In the genomic region with DNA sequence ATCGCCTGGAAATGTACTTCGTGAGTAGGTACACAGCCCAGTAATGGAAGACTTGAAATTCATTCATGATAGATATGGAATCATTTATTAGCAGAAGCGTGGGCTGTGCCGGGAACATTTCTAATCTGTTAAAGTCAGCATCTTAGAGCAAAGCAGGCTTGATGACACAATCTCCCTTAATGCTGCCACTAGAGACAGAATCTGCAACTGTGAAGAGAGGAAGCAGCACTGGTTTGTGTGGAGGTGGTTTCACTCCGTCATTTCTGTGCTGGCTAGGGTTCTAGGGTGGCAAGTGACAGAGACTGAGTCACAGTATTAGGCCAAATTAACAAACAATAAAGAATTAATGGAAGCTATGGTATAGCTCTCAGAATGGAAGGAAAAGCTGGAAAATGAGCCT, we compare ENCODE assay signal across 1 cellular context.
A peak's percentile ranks its signal among the peaks of the same experiment; 100 is the strongest.
TF ChIP-seq lines count a peak whose summit lies in the region.

No MANE protein-coding gene starts in this region.

TF ChIP-seq in K562, 482 proteins besides CTCF, POLR2A, EP300 and RAD21 (continued from another document):
- TF ChIP-seq CUX1 (CRISPR knock-in tag; IDR thresholded peaks at IDR 0.05) (no peak), HMG20A (CRISPR knock-in tag; conservative IDR thresholded peaks at IDR 0.05) (no peak), TEAD1 (CRISPR knock-in tag; IDR thresholded peaks at IDR 0.05) (no peak), ESRRA (IDR thresholded peaks at IDR 0.05; ENCODE audit: borderline replicate concordance, low read depth) (no peak), JUND (IDR thresholded peaks at IDR 0.05; ENCODE audit: borderline replicate concordance, low read depth, low read length) (peak; percentile 24; the same call in 1 of the 2 replicates), JUND (tag; IDR thresholded peaks at IDR 0.05; ENCODE audit: borderline replicate concordance, low read depth, low read length) (no peak), FOXP1 (CRISPR knock-in tag; IDR thresholded peaks at IDR 0.05) (no peak), DLX4 (CRISPR knock-in tag; IDR thresholded peaks at IDR 0.05) (no peak), CGGBP1 (CRISPR knock-in tag; IDR thresholded peaks at IDR 0.05) (no peak), TAL1 (IDR thresholded peaks at IDR 0.05) (0 out of 2 replicates have a peak, but pooled peaks have one; percentile 17), ZFPM2 (CRISPR knock-in tag; IDR thresholded peaks at IDR 0.05) (no peak), PHB (CRISPR knock-in tag; IDR thresholded peaks at IDR 0.05) (no peak), CEBPB (tag; IDR thresholded peaks at IDR 0.05) (0 out of 2 replicates have a peak, but pooled peaks have one; percentile 21)
